In genomic region chr9:132078369-132079356, GRCh38 we compare ENCODE assay signal across 7 cellular contexts. TPM values are rescaled to one million over a fixed set of nuclear protein-coding genes. Genes with fewer than 3 reads are reported as not detected.
DNase-seq lines count a peak whose midpoint lies in the region; ATAC-seq and TF ChIP-seq lines count a peak whose summit lies in the region.

No MANE protein-coding gene starts in this region.

- peaks cover 3% of the 10 kb centered on the region for H3K27me3 Mint-ChIP-seq in activated CD4-positive, alpha-beta T cell treated with anti-CD3 and anti-CD28 coated beads, Interleukin-2, amount 10 ng/mL, durations not matched to agents 24 days and 14 days
- peaks cover 6% of the 10 kb centered on the region for H3K27me3 Mint-ChIP-seq in nephron (ENCODE audit: low read depth)

- ATAC-seq in GM19324 (IDR thresholded peaks at IDR 0.05; ENCODE audit: low FRiP score, unreplicated experiment) (peak; percentile 19), esophagus mucosa (peak; percentile 44)

- H3K27ac Mint-ChIP-seq in activated CD4-positive, alpha-beta T cell treated with anti-CD3 and anti-CD28 coated beads, Interleukin-2, amount 10 ng/mL, durations not matched to agents 24 days and 14 days, result peak overlapping the region; percentile 92
- H3K27ac Mint-ChIP-seq in nephron, result peak overlapping the region; percentile 71 to 94 (median 92)

- peaks cover 35% of the 10 kb centered on the region for H3K4me1 Mint-ChIP-seq in activated CD4-positive, alpha-beta T cell treated with anti-CD3 and anti-CD28 coated beads, Interleukin-2, amount 10 ng/mL, durations not matched to agents 24 days and 14 days
- H3K4me1 Mint-ChIP-seq in nephron, result peaks cover 43% of the 10 kb centered on the region

- H3K36me3 Mint-ChIP-seq in activated CD4-positive, alpha-beta T cell treated with anti-CD3 and anti-CD28 coated beads, Interleukin-2, amount 10 ng/mL, durations not matched to agents 24 days and 14 days (ENCODE audit: low read depth), result peaks cover 26% of the 10 kb centered on the region
- H3K36me3 Mint-ChIP-seq in nephron (ENCODE audit: low read depth), result peaks cover 19% of the 10 kb centered on the region

- DNase-seq in NCI-H1092 treated with DMSO at 0.1 percent for 48 hours (lab: John Stamatoyannopoulos, UW), result peak; percentile 20
- DNase-seq in activated CD4-positive, alpha-beta T cell treated with anti-CD3 and anti-CD28 coated beads, Interleukin-2, amount 10 ng/mL, durations not matched to agents 24 days and 14 days, result peak; percentile 69
- DNase-seq in NCI-H1694 (lab: John Stamatoyannopoulos, UW), result no peak
- DNase-seq in inferior parietal cortex (ENCODE audit: extremely low spot score), result no peak

- intact Hi-C loops in activated CD4-positive, alpha-beta T cell treated with anti-CD3 and anti-CD28 coated beads, Interleukin-2, amount 10 ng/mL, durations not matched to agents 24 days and 14 days (cut with micrococcal nuclease), result loop anchor here (1.0 to 10.0 kb wide), 5 partner anchors 71 to 704 kb away; no protein-coding TSS in a partner anchor

- no peaks in the 10 kb centered on the region for H3K9me3 Mint-ChIP-seq in activated CD4-positive, alpha-beta T cell treated with anti-CD3 and anti-CD28 coated beads, Interleukin-2, amount 10 ng/mL, durations not matched to agents 24 days and 14 days
- H3K9me3 Mint-ChIP-seq in nephron, result no peaks in the 10 kb centered on the region

- H3K4me3 Mint-ChIP-seq in activated CD4-positive, alpha-beta T cell treated with anti-CD3 and anti-CD28 coated beads, Interleukin-2, amount 10 ng/mL, durations not matched to agents 24 days and 14 days, result peak overlapping the region; percentile 99
- peak overlapping the region; percentile 96 to 99 (median 97) for H3K4me3 Mint-ChIP-seq in nephron

- no peak for TF ChIP-seq CTCF in nephron (IDR thresholded peaks at IDR 0.05; ENCODE audit: unreplicated experiment in 3 of 3)

RNA-seq across cellular contexts. Expression of gene MED27, which starts 1.0 kb away (rescaled TPM):
- total RNA-seq in activated CD4-positive, alpha-beta T cell treated with anti-CD3 and anti-CD28 coated beads, Interleukin-2, amount 10 ng/mL, durations not matched to agents 24 days and 14 days, result 40.9 and 41.8 TPM in 2 replicates
- 17.9 TPM for total RNA-seq in esophagus mucosa

Comparison
In these comparisons a context has a peak if more than half of its experiments do, and no peak if none do; other contexts are left out.
1. DNase-seq: peak in NCI-H1092 treated with DMSO at 0.1 percent for 48 hours (single experiment) and activated CD4-positive, alpha-beta T cell treated with anti-CD3 and anti-CD28 coated beads, Interleukin-2, amount 10 ng/mL, durations not matched to agents 24 days and 14 days (single experiment); none in NCI-H1694 (single experiment) and inferior parietal cortex (single experiment).